In the genomic region with DNA sequence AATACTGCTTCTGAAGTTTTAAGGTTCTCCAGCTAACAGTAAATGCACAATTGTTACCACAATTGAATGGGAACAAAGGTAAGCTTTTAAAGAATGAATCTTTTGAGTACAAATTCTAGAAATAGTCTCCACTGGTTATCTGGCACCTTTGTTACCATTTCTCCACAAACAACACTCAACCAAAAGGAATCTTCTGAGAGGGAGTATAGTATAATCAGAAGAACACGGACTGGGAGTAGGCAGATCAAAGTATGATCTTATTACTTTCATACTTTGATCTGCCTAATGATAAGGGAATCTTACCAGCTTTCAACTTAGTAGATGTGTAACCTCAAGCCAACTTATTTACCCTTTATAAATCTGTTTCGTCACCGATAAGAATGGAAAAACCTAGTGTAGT, we compare ENCODE assay signal across 10 cellular contexts. TPM values are rescaled to one million over a fixed set of nuclear protein-coding genes. Genes with fewer than 3 reads are reported as not detected.
DNase-seq lines count a peak whose midpoint lies in the region; ATAC-seq and TF ChIP-seq lines count a peak whose summit lies in the region.
"Had no signal": no experiment of that assay in that cellular context is flagged by ENCODE, and none has a peak within 500 bp of the region (broad histone marks: within the 10 kb centered on the region; RNA-seq: fewer than 3 reads in every experiment).

No MANE protein-coding gene starts in this region.

- intact Hi-C loops in activated CD4-positive, alpha-beta T cell treated with anti-CD3 and anti-CD28 coated beads for 36 hours (cut with DNase I, micrococcal nuclease): loop anchor here (5.0 kb wide), 3 partner anchors 291 to 849 kb away; a partner anchor contains a TSS
- intact Hi-C loops in stomach (cut with DNase I; ENCODE audit: low total_unique reads): no loop called here

- H3K27me3 Mint-ChIP-seq in activated CD4-positive, alpha-beta T cell treated with anti-CD3 and anti-CD28 coated beads for 36 hours: no peaks in the 10 kb centered on the region
- H3K27me3 Mint-ChIP-seq in activated CD4-positive, alpha-beta memory T cell treated with anti-CD3 and anti-CD28 coated beads, Interleukin-2, amount 10 ng/mL, durations not matched to agents 7 days and 5 days: no peaks in the 10 kb centered on the region

- TF ChIP-seq POLR2A in stomach (IDR thresholded peaks at IDR 0.05): no peak

- H3K4me3 Mint-ChIP-seq in activated CD4-positive, alpha-beta T cell treated with anti-CD3 and anti-CD28 coated beads for 36 hours: peak overlapping the region; percentile 96
- peak overlapping the region; percentile 94 for H3K4me3 Mint-ChIP-seq in activated CD4-positive, alpha-beta memory T cell treated with anti-CD3 and anti-CD28 coated beads, Interleukin-2, amount 10 ng/mL, durations not matched to agents 7 days and 5 days

- no peak for TF ChIP-seq EP300 in stomach (IDR thresholded peaks at IDR 0.05)

- H3K4me3 ChIP-seq in iPS-11a (ENCODE audit: low read depth, low read length) (peak overlapping the region; percentile 93), stomach (peak overlapping the region; percentile 67 to 93 (median 87))

- peak overlapping the region in 2 of 5 donors; percentile 96 to 98 for H3K27ac ChIP-seq in stomach

- 41 to 64% (median 48%) methylated on average over 3 of the region's 3 CpGs for WGBS in stomach, 5 donors

- no peaks in the 10 kb centered on the region for H3K9me3 Mint-ChIP-seq in activated CD4-positive, alpha-beta T cell treated with anti-CD3 and anti-CD28 coated beads for 36 hours (ENCODE audit: low read depth)
- no peaks in the 10 kb centered on the region for H3K9me3 Mint-ChIP-seq in activated CD4-positive, alpha-beta memory T cell treated with anti-CD3 and anti-CD28 coated beads, Interleukin-2, amount 10 ng/mL, durations not matched to agents 7 days and 5 days

- H3K4me1 ChIP-seq in stomach: peaks cover 22 to 60% (median 38%) of the 10 kb centered on the region in 4 donors

- DNase-seq in activated CD4-positive, alpha-beta T cell treated with anti-CD3 and anti-CD28 coated beads for 36 hours: no peak
- no peak for DNase-seq in activated CD4-positive, alpha-beta T cell treated with anti-CD3 and anti-CD28 coated beads, Interleukin-2, amount 50 U/mL, for 1 hour
- no peak for DNase-seq in activated CD4-positive, alpha-beta memory T cell treated with anti-CD3 and anti-CD28 coated beads, Interleukin-2, amount 10 ng/mL, durations not matched to agents 7 days and 5 days
- DNase-seq in stomach (no peak), NCI-H1417 treated with DMSO at 0.1 percent for 48 hours (lab: John Stamatoyannopoulos, UW) (no peak), hippocampal formation (lab: John Stamatoyannopoulos, UW) (no peak)
- DNase-seq: NCI-H345, retina had no signal

- CTCF ChIA-PET in activated CD4-positive, alpha-beta T cell treated with anti-CD3 and anti-CD28 coated beads for 36 hours (lab: Charles Lee): interaction anchor here (0.7 to 1.3 kb wide), 3 partner anchors 9 to 234 kb away, joined by 3 to 5 read pairs (median 4); no protein-coding TSS in a partner anchor
- CTCF ChIA-PET in activated CD4-positive, alpha-beta memory T cell treated with anti-CD3 and anti-CD28 coated beads, Interleukin-2, amount 10 ng/mL, durations not matched to agents 7 days and 5 days (lab: Charles Lee): interaction anchor here (0.6 to 1.2 kb wide), 3 partner anchors 8 to 318 kb away, joined by 3 read pairs; no protein-coding TSS in a partner anchor

- no peak for TF ChIP-seq CTCF in stomach (IDR thresholded peaks at IDR 0.05)

- H3K27me3 ChIP-seq in stomach: no peaks in the 10 kb centered on the region

- peaks cover 0 to 35% (median 28%) of the 10 kb centered on the region in 4 donors for H3K36me3 ChIP-seq in stomach

- peak overlapping the region; percentile 96 for H3K27ac Mint-ChIP-seq in activated CD4-positive, alpha-beta T cell treated with anti-CD3 and anti-CD28 coated beads for 36 hours
- peak overlapping the region; percentile 91 for H3K27ac Mint-ChIP-seq in activated CD4-positive, alpha-beta memory T cell treated with anti-CD3 and anti-CD28 coated beads, Interleukin-2, amount 10 ng/mL, durations not matched to agents 7 days and 5 days

- H3K9me3 ChIP-seq in stomach: no peaks in the 10 kb centered on the region

- POLR2A ChIA-PET in activated CD4-positive, alpha-beta T cell treated with anti-CD3 and anti-CD28 coated beads for 36 hours (lab: Charles Lee): interaction anchor here (1.7 kb wide), 1 partner anchor 290 kb away, joined by 5 read pairs; a partner anchor contains a TSS
- POLR2A ChIA-PET in activated CD4-positive, alpha-beta memory T cell treated with anti-CD3 and anti-CD28 coated beads, Interleukin-2, amount 10 ng/mL, durations not matched to agents 7 days and 5 days (lab: Charles Lee): interaction anchor here (0.8 to 3.8 kb wide), 11 partner anchors 9 to 324 kb away, joined by 3 to 42 read pairs (median 14); a partner anchor contains a TSS

- peaks cover 19% of the 10 kb centered on the region for H3K36me3 Mint-ChIP-seq in activated CD4-positive, alpha-beta T cell treated with anti-CD3 and anti-CD28 coated beads for 36 hours (ENCODE audit: low read depth)
- peaks cover 42% of the 10 kb centered on the region for H3K36me3 Mint-ChIP-seq in activated CD4-positive, alpha-beta memory T cell treated with anti-CD3 and anti-CD28 coated beads, Interleukin-2, amount 10 ng/mL, durations not matched to agents 7 days and 5 days (ENCODE audit: low read depth)

- ATAC-seq in activated CD4-positive, alpha-beta T cell treated with anti-CD3 and anti-CD28 coated beads for 36 hours: no peak
- no peak for ATAC-seq in HG02610 (IDR thresholded peaks at IDR 0.05; ENCODE audit: unreplicated experiment)

- H3K4me1 Mint-ChIP-seq in activated CD4-positive, alpha-beta T cell treated with anti-CD3 and anti-CD28 coated beads for 36 hours: peaks cover 30% of the 10 kb centered on the region
- H3K4me1 Mint-ChIP-seq in activated CD4-positive, alpha-beta memory T cell treated with anti-CD3 and anti-CD28 coated beads, Interleukin-2, amount 10 ng/mL, durations not matched to agents 7 days and 5 days: peaks cover 49% of the 10 kb centered on the region

RNA-seq across cellular contexts. Expression of a gene that starts 1.4 kb away (rescaled TPM):
- total RNA-seq in activated CD4-positive, alpha-beta T cell treated with anti-CD3 and anti-CD28 coated beads for 36 hours: 10 to 100 TPM; 12.5 to 13.9 TPM
- 10 to 100 TPM; 14.8 TPM for total RNA-seq in activated CD4-positive, alpha-beta memory T cell treated with anti-CD3 and anti-CD28 coated beads, Interleukin-2, amount 10 ng/mL, durations not matched to agents 7 days and 5 days
- total RNA-seq in stomach: 10 to 100 TPM in 4 of 5 donors, 1 to 10 TPM in 1; 4.6 to 57.2 (median 27.2) TPM
- polyA plus RNA-seq in stomach: 1 to 10 TPM; 2.4 to 4.1 (median 2.7) TPM

RNA-seq across cellular contexts. Expression of a gene that starts 1.7 kb away (rescaled TPM):
- 100 to 1,000 TPM; 113 to 118 TPM for total RNA-seq in activated CD4-positive, alpha-beta T cell treated with anti-CD3 and anti-CD28 coated beads for 36 hours
- total RNA-seq in activated CD4-positive, alpha-beta memory T cell treated with anti-CD3 and anti-CD28 coated beads, Interleukin-2, amount 10 ng/mL, durations not matched to agents 7 days and 5 days: 100 to 1,000 TPM; 115 to 118 TPM
- total RNA-seq in stomach: 10 to 100 TPM; 11.6 to 78.8 (median 20.1) TPM
- polyA plus RNA-seq in stomach: 100 to 1,000 TPM in 2 of 3 donors, 10 to 100 TPM in 1; 82.6 to 106 (median 104) TPM

RNA-seq across cellular contexts. Expression of a gene that starts 43.3 kb away (rescaled TPM):
- 1 to 10 TPM; 3.0 to 3.8 TPM for total RNA-seq in activated CD4-positive, alpha-beta T cell treated with anti-CD3 and anti-CD28 coated beads for 36 hours
- total RNA-seq in activated CD4-positive, alpha-beta memory T cell treated with anti-CD3 and anti-CD28 coated beads, Interleukin-2, amount 10 ng/mL, durations not matched to agents 7 days and 5 days: 1 to 10 TPM; 4.5 to 6.3 TPM
- 10 to 100 TPM in 3 of 5 donors, 1 to 10 TPM in 2; 4.1 to 24.4 (median 23.7) TPM for total RNA-seq in stomach
- 1 to 10 TPM; 3.1 to 9.9 (median 6.9) TPM for polyA plus RNA-seq in stomach
